ENCODE assay signal across 21 cellular contexts in genomic region chr1:220249522-220249921, GRCh38.
"Had no signal": no experiment of that assay in that cellular context is flagged by ENCODE, and none has a peak within 500 bp of the region (broad histone marks: within the 10 kb centered on the region; RNA-seq: fewer than 3 reads in every experiment).

No MANE protein-coding gene starts in this region.

- ATAC-seq: foreskin keratinocyte; left cardiac atrium; lower lobe of right lung; pancreas; right cardiac atrium; stimulated activated effector memory CD8-positive, alpha-beta T cell treated with anti-CD3 and anti-CD28 coated beads, Interleukin-12 subunit alpha, Interleukin-12 subunit beta, amount 100 ng/mL, for 72 hours; upper lobe of right lung had no signal

- H3K4me1 ChIP-seq: foreskin keratinocyte, left ventricle myocardium inferior, lower lobe of right lung, pancreas, testis, tibial nerve, upper lobe of right lung, vagina had no signal

- H3K4me3 Mint-ChIP-seq: nephron; stimulated activated effector memory CD8-positive, alpha-beta T cell treated with anti-CD3 and anti-CD28 coated beads, Interleukin-12 subunit alpha, Interleukin-12 subunit beta, amount 100 ng/mL, for 72 hours; stimulated activated naive CD8-positive, alpha-beta T cell treated with anti-CD3 and anti-CD28 coated beads, Interleukin-15, Interleukin-2, amounts not matched to agents 100 ng/mL and 50 ng/mL, for 24 hours had no signal

- H3K4me1 Mint-ChIP-seq: nephron had no signal

- H3K4me3 ChIP-seq: left ventricle myocardium inferior, lower lobe of right lung, pancreas, testis, tibial nerve, upper lobe of right lung, vagina had no signal

- H3K27me3 Mint-ChIP-seq: naive B cell; progenitor cell of endocrine pancreas; stimulated activated naive CD8-positive, alpha-beta T cell treated with anti-CD3 and anti-CD28 coated beads, Interleukin-15, Interleukin-2, amounts not matched to agents 100 ng/mL and 50 ng/mL, for 24 hours had no signal

- H3K27ac Mint-ChIP-seq: nephron; progenitor cell of endocrine pancreas; stimulated activated effector memory CD8-positive, alpha-beta T cell treated with anti-CD3 and anti-CD28 coated beads, Interleukin-12 subunit alpha, Interleukin-12 subunit beta, amount 100 ng/mL, for 72 hours; stimulated activated naive CD8-positive, alpha-beta T cell treated with anti-CD3 and anti-CD28 coated beads, Interleukin-15, Interleukin-2, amounts not matched to agents 100 ng/mL and 50 ng/mL, for 24 hours had no signal

- H3K27me3 ChIP-seq: foreskin keratinocyte, pancreas, testis, tibial nerve, upper lobe of right lung, vagina had no signal

- DNase-seq: dermis blood vessel endothelial cell; foreskin keratinocyte; kidney; left cardiac atrium; left ventricle myocardium inferior; lower lobe of right lung; mesenchymal stem cell; naive B cell; occipital lobe; pancreas; right cardiac atrium; stimulated activated CD4-positive, alpha-beta T cell treated with anti-CD3 and anti-CD28 coated beads, Interleukin-4, amount 100 ng/mL, for 1 hour; stimulated activated CD8-positive, alpha-beta memory T cell treated with anti-CD3 and anti-CD28 coated beads, Interleukin-4, amount 100 ng/mL, for 48 hours; testis; upper lobe of right lung had no signal

- H3K9me3 ChIP-seq: testis, vagina had no signal

- H3K27ac ChIP-seq: foreskin keratinocyte, left ventricle myocardium inferior, lower lobe of right lung, pancreas, testis, tibial nerve, upper lobe of right lung, vagina had no signal
